ENCODE assay signal across 9 cellular contexts in genomic region chr4:185535818-185536729, GRCh38. TPM values are rescaled to one million over a fixed set of nuclear protein-coding genes. Genes with fewer than 3 reads are reported as not detected.
A peak's percentile ranks its signal among the peaks of the same experiment; 100 is the strongest.
DNase-seq lines count a peak whose midpoint lies in the region; ATAC-seq and TF ChIP-seq lines count a peak whose summit lies in the region.
"Had no signal": no experiment of that assay in that cellular context is flagged by ENCODE, and none has a peak within 500 bp of the region (broad histone marks: within the 10 kb centered on the region; RNA-seq: fewer than 3 reads in every experiment).

No MANE protein-coding gene starts in this region.

- H3K4me1 ChIP-seq in HUES48 (ENCODE audit: control insufficient read depth, insufficient read depth, low read length) (peaks cover 17% of the 10 kb centered on the region), smooth muscle cell (ENCODE audit: low read depth) (peaks cover 4% of the 10 kb centered on the region)

- H3K9ac ChIP-seq in HUES48 (ENCODE audit: low read depth, low read length), result no peak overlapping the region
- H3K9ac ChIP-seq in smooth muscle cell (ENCODE audit: low read depth), result peak overlapping the region; percentile 100

- peak overlapping the region; percentile 93 for H3K4me2 ChIP-seq in smooth muscle cell

- H3K9me3 ChIP-seq in HUES48 (ENCODE audit: control insufficient read depth, insufficient read depth, low read length) (no peaks in the 10 kb centered on the region), smooth muscle cell (replicated peaks; ENCODE audit: low read depth) (no peaks in the 10 kb centered on the region)

- peak overlapping the region; percentile 77 for H3K4me3 ChIP-seq in HUES48 (ENCODE audit: low read depth, low read length)
- peak overlapping the region; percentile 63 for H3K4me3 ChIP-seq in astrocyte of the cerebellum (ENCODE audit: low read depth, low read length)
- peak overlapping the region; percentile 99 for H3K4me3 ChIP-seq in smooth muscle cell

- no peak for TF ChIP-seq CTCF in astrocyte of the cerebellum (IDR thresholded peaks at IDR 0.05; ENCODE audit: low read depth, low read length, missing control alignments)
- TF ChIP-seq CTCF in smooth muscle cell (IDR thresholded peaks at IDR 0.05; ENCODE audit: borderline replicate concordance, insufficient read depth, poor library complexity, severe bottlenecking), result no peak

- in situ Hi-C loops in astrocyte of the cerebellum (cut with HindIII; ENCODE audit: low sequenced_read_pairs), result no loop called here

- H3K27me3 ChIP-seq in HUES48 (ENCODE audit: control insufficient read depth, insufficient read depth, low read length) (peaks cover 62% of the 10 kb centered on the region), smooth muscle cell (ENCODE audit: low read depth) (no peaks in the 10 kb centered on the region)

- H3K79me2 ChIP-seq in smooth muscle cell (ENCODE audit: low read depth), result peaks cover 44% of the 10 kb centered on the region

- DNase-seq in astrocyte of the cerebellum (ENCODE audit: low read depth), result no peak
- peak; percentile 32 for DNase-seq in inferior parietal cortex (ENCODE audit: extremely low spot score)
- no peak for DNase-seq in smooth muscle cell (lab: John Stamatoyannopoulos, UW; ENCODE audit: unreplicated experiment)
- DNase-seq in NCI-H1048 (lab: John Stamatoyannopoulos, UW), result no peak
- DNase-seq in NCI-H2171 (lab: John Stamatoyannopoulos, UW), result no peak
- DNase-seq: effector CD4-positive, alpha-beta T cell had no signal

- WGBS in smooth muscle cell (ENCODE audit: low lambda C conversion rate), result 23% methylated on average over 17 of the region's 17 CpGs

- H4K20me1 ChIP-seq in smooth muscle cell (ENCODE audit: low read depth), result peaks cover 41% of the 10 kb centered on the region

- ATAC-seq in HG03095 (IDR thresholded peaks at IDR 0.05; ENCODE audit: unreplicated experiment), result no peak
- no peak for ATAC-seq in GM19035 (IDR thresholded peaks at IDR 0.05; ENCODE audit: unreplicated experiment)

- H3K36me3 ChIP-seq in HUES48 (ENCODE audit: control insufficient read depth, insufficient read depth, low read length) (no peaks in the 10 kb centered on the region), smooth muscle cell (ENCODE audit: low read depth) (no peaks in the 10 kb centered on the region)

- H2AFZ ChIP-seq in smooth muscle cell (ENCODE audit: low read depth), result no peak overlapping the region

- peaks cover 5% of the 10 kb centered on the region for H3F3A ChIP-seq in smooth muscle cell (ENCODE audit: low read depth)

- H3K27ac ChIP-seq in HUES48 (ENCODE audit: low read depth, low read length), result no peak overlapping the region
- peak overlapping the region; percentile 80 for H3K27ac ChIP-seq in smooth muscle cell (ENCODE audit: low read depth)

RNA-seq across cellular contexts. Expression of gene PDLIM3, which starts 0.8 kb away (rescaled TPM):
- 691 and 781 TPM in 2 replicates for total RNA-seq in smooth muscle cell
- 309 and 356 TPM in 2 replicates for polyA plus RNA-seq in smooth muscle cell
